25 cellular contexts compared by ENCODE assay signal in genomic region chr6:152563182-152563581, GRCh38.
DNase-seq lines count a peak whose midpoint lies in the region; ATAC-seq, FAIRE-seq and TF ChIP-seq lines count a peak whose summit lies in the region.
"Had no signal": no experiment of that assay in that cellular context is flagged by ENCODE, and none has a peak within 500 bp of the region (broad histone marks: within the 10 kb centered on the region; RNA-seq: fewer than 3 reads in every experiment).

No MANE protein-coding gene starts in this region.

- no peak overlapping the region for H4K8ac ChIP-seq in IMR-90 (ENCODE audit: low read depth in 2 of 2, low read length in 2 of 2)

- H3K4me2 ChIP-seq in HepG2 (ENCODE audit: low read depth, low read length): no peak overlapping the region
- H3K4me2 ChIP-seq in IMR-90 (ENCODE audit: low read depth, low read length): no peak overlapping the region
- H3K4me2 ChIP-seq: A549; BLaER1 treated with 17β-estradiol and CSF1 and Interleukin-3, amounts not matched to agents 10 nM and 100 nM; GM23338 had no signal

- H4K5ac ChIP-seq in IMR-90 (ENCODE audit: low read depth, low read length): no peak overlapping the region

- FAIRE-seq in HepG2 (lab: Jason Lieb, UNC): no peak
- FAIRE-seq: A549, D721Med, GM12891, GM19239 had no signal

- no peak overlapping the region for H2BK120ac ChIP-seq in IMR-90 (ENCODE audit: low read depth, low read length)

- no peak overlapping the region for H2BK15ac ChIP-seq in IMR-90 (ENCODE audit: low read depth, low read length)

- H3K4me3 ChIP-seq in HepG2 (replicated peaks in 1 of 3; ENCODE audit: insufficient read depth in 1 of 3, low read depth in 2 of 3, low read length in 3 of 3): no peak overlapping the region
- no peak overlapping the region for H3K4me3 ChIP-seq in right lobe of liver
- no peak overlapping the region for H3K4me3 ChIP-seq in IMR-90 (ENCODE audit: insufficient read depth, low read depth, low read length)
- H3K4me3 ChIP-seq: A549; BLaER1 treated with 17β-estradiol and CSF1 and Interleukin-3, amounts not matched to agents 10 nM and 100 nM; GM23338 had no signal

- no peaks in the 10 kb centered on the region for H3K36me3 ChIP-seq in HepG2 (replicated peaks in 1 of 2; ENCODE audit: control insufficient read depth in 1 of 2, insufficient read depth in 2 of 2, low read length in 2 of 2)
- no peaks in the 10 kb centered on the region for H3K36me3 ChIP-seq in right lobe of liver
- no peaks in the 10 kb centered on the region for H3K36me3 ChIP-seq in IMR-90 (ENCODE audit: control insufficient read depth, insufficient read depth, low read length)
- H3K36me3 ChIP-seq: BE2C; BLaER1 treated with 17β-estradiol and CSF1 and Interleukin-3, amounts not matched to agents 10 nM and 100 nM had no signal

- no TSS peak for BruUV-seq in HepG2 (replicated peaks; lab: Mats Ljungman, UMichigan)
- BruUV-seq in IMR-90 (replicated peaks; lab: Mats Ljungman, UMichigan): no TSS peak

- TF ChIP-seq CTCF in HepG2 (CRISPR knock-in tag; IDR thresholded peaks at IDR 0.05): no peak
- TF ChIP-seq CTCF in right lobe of liver (IDR thresholded peaks at IDR 0.05): no peak
- TF ChIP-seq CTCF in IMR-90 (conservative IDR thresholded peaks at IDR 0.05; ENCODE audit: low read depth, low read length): no peak

- no peak for TF ChIP-seq POLR2A in HepG2 (IDR thresholded peaks at IDR 0.05; ENCODE audit: insufficient read depth in 1 of 2, low read depth in 2 of 2, low read length in 2 of 2)
- TF ChIP-seq POLR2A in right lobe of liver (IDR thresholded peaks at IDR 0.05): no peak
- TF ChIP-seq POLR2A in IMR-90 (IDR thresholded peaks at IDR 0.05; ENCODE audit: low read depth, low read length): no peak

- H3K56ac ChIP-seq in IMR-90 (ENCODE audit: extremely low read depth, insufficient read depth, low read length): no peak overlapping the region

- POLR2A ChIA-PET in HepG2 (lab: Yijun Ruan, JAX) (no interaction called here), IMR-90 (lab: Charles Lee; ENCODE audit: unreplicated experiment) (no interaction called here)

- 8% methylated on average over 5 of the region's 5 CpGs for WGBS in HepG2 (ENCODE audit: low lambda C conversion rate)
- 56% methylated on average over 5 of the region's 5 CpGs for WGBS in right lobe of liver (ENCODE audit: insufficient coverage, low coverage, low lambda C conversion rate, missing lambda C conversion rate)
- no CpG with 5 or more reads among the region's 5 CpGs for WGBS in IMR-90 (ENCODE audit: extremely low coverage in 2 of 2, insufficient read length in 1 of 2), 2 experiments

- DNase-seq in HepG2 (ENCODE audit: low spot score): no peak
- no peak for DNase-seq in right lobe of liver
- DNase-seq in IMR-90: no peak
- peak; percentile 58 for DNase-seq in cerebellum (ENCODE audit: low spot score)
- DNase-seq in 8988T: no peak
- DNase-seq in amygdala (lab: John Stamatoyannopoulos, UW): no peak
- DNase-seq: ACHN; AML-193; BE2C; CD4-positive, alpha-beta T cell; CD8-positive, alpha-beta memory T cell; DMS 273 treated with DMSO at 0.1 percent for 48 hours; DMS79; EL; GF-D8; H9 had no signal

- peaks cover 0 to 14% of the 10 kb centered on the region in 2 experiments; a peak in 1 of 4 replicates for H3K79me1 ChIP-seq in IMR-90 (ENCODE audit: low read depth in 1 of 2, low read length in 2 of 2)

- intact Hi-C loops in HepG2 (cut with micrococcal nuclease; ENCODE audit: unreplicated experiment): no loop called here
- intact Hi-C loops in right lobe of liver (cut with DNase I): no loop called here
- intact Hi-C loops in IMR-90 (cut with micrococcal nuclease): no loop called here

- H4K20me1 ChIP-seq in HepG2 (ENCODE audit: insufficient read depth, low read length): no peaks in the 10 kb centered on the region
- H4K20me1 ChIP-seq in IMR-90 (ENCODE audit: insufficient read depth, low read length): no peaks in the 10 kb centered on the region
- H4K20me1 ChIP-seq: BLaER1 treated with 17β-estradiol and CSF1 and Interleukin-3, amounts not matched to agents 10 nM and 100 nM had no signal

- H3K4me1 ChIP-seq in HepG2 (ENCODE audit: insufficient read depth, low read length): no peaks in the 10 kb centered on the region
- H3K4me1 ChIP-seq in right lobe of liver: no peaks in the 10 kb centered on the region
- H3K4me1 ChIP-seq in IMR-90 (ENCODE audit: control insufficient read depth, insufficient read depth, low read length): no peaks in the 10 kb centered on the region
- H3K4me1 ChIP-seq: A549; BE2C; BLaER1 treated with 17β-estradiol and CSF1 and Interleukin-3, amounts not matched to agents 10 nM and 100 nM had no signal

- H3K27ac ChIP-seq in HepG2 (ENCODE audit: extremely low read length, insufficient read depth, low read length): no peak overlapping the region
- H3K27ac ChIP-seq in right lobe of liver: no peak overlapping the region
- H3K27ac ChIP-seq in IMR-90 (ENCODE audit: insufficient read depth, low read length): no peak overlapping the region
- H3K27ac ChIP-seq: 22Rv1; A549; BLaER1 treated with 17β-estradiol and CSF1 and Interleukin-3, amounts not matched to agents 10 nM and 100 nM had no signal

- dilution Hi-C loops in IMR-90 (cut with HindIII; ENCODE audit: low sequenced_read_pairs, unreplicated experiment): no loop called here

- TF ChIP-seq EP300 in HepG2 (IDR thresholded peaks at IDR 0.05; ENCODE audit: low read depth in 2 of 2, low read length in 2 of 2) (no peak), HepG2 (CRISPR knock-in tag; IDR thresholded peaks at IDR 0.05; ENCODE audit: borderline replicate concordance) (no peak)

- no peak overlapping the region for H4K91ac ChIP-seq in IMR-90 (ENCODE audit: insufficient read depth, low read depth, low read length)

- no peak overlapping the region for H2AK9ac ChIP-seq in IMR-90 (replicated peaks; ENCODE audit: low read depth, low read length, poor library complexity)

- no peaks in the 10 kb centered on the region for H3K9me1 ChIP-seq in IMR-90 (ENCODE audit: insufficient read depth, low read length)

- no peak overlapping the region for H2BK5ac ChIP-seq in IMR-90 (ENCODE audit: low read depth, low read length, poor library complexity, severe bottlenecking)

- no peak overlapping the region for H2BK20ac ChIP-seq in IMR-90 (ENCODE audit: low read depth, low read length)

- H3K23ac ChIP-seq in IMR-90 (ENCODE audit: low read depth, low read length): no peak overlapping the region

- ATAC-seq in HepG2: no peak
- no peak for ATAC-seq in right lobe of liver
- ATAC-seq in IMR-90 (ENCODE audit: low read depth): no peak
- ATAC-seq in GM21825 (IDR thresholded peaks at IDR 0.05; ENCODE audit: unreplicated experiment): no peak
- ATAC-seq: A549, GM23338, HCT116 had no signal

- H3K14ac ChIP-seq in IMR-90 (replicated peaks; ENCODE audit: low read depth, low read length): no peak overlapping the region

- in situ Hi-C loops in HepG2 (cut with HindIII; ENCODE audit: extremely low pct_ligation_motif_present, low pct_unique_long_range_greater_than_20kb): no loop called here
- in situ Hi-C loops in IMR-90 (cut with MboI; ENCODE audit: low sequenced_read_pairs): no loop called here

- no peak overlapping the region for H3K4ac ChIP-seq in IMR-90 (ENCODE audit: low read depth, low read length)

- TF ChIP-seq RAD21 in HepG2 (CRISPR knock-in tag; IDR thresholded peaks at IDR 0.05): no peak
- TF ChIP-seq RAD21 in IMR-90 (IDR thresholded peaks at IDR 0.05; ENCODE audit: low read length): no peak

- H3K9me3 ChIP-seq in HepG2 (ENCODE audit: low read length) (no peaks in the 10 kb centered on the region), right lobe of liver (no peaks in the 10 kb centered on the region), IMR-90 (ENCODE audit: control insufficient read depth, insufficient read depth, low read length) (no peaks in the 10 kb centered on the region)
- H3K9me3 ChIP-seq: A549, BE2C had no signal

- no peak overlapping the region for H2AK5ac ChIP-seq in IMR-90 (ENCODE audit: low read depth, low read length)

- H3K9ac ChIP-seq in HepG2 (ENCODE audit: insufficient read depth, low read depth, low read length) (no peak overlapping the region), IMR-90 (ENCODE audit: low read depth, low read length) (no peak overlapping the region)
- H3K9ac ChIP-seq: BLaER1 treated with 17β-estradiol and CSF1 and Interleukin-3, amounts not matched to agents 10 nM and 100 nM had no signal

- no peaks in the 10 kb centered on the region for H3K27me3 ChIP-seq in HepG2 (ENCODE audit: control insufficient read depth in 1 of 2, insufficient read depth in 2 of 2, low read length in 2 of 2)
- no peaks in the 10 kb centered on the region for H3K27me3 ChIP-seq in right lobe of liver
- H3K27me3 ChIP-seq in IMR-90 (ENCODE audit: control insufficient read depth, insufficient read depth, low read length): no peaks in the 10 kb centered on the region
- H3K27me3 ChIP-seq: BLaER1 treated with 17β-estradiol and CSF1 and Interleukin-3, amounts not matched to agents 10 nM and 100 nM had no signal

- H2AFZ ChIP-seq in HepG2 (ENCODE audit: low read length) (no peak overlapping the region), IMR-90 (replicated peaks; ENCODE audit: low read length, poor library complexity) (no peak overlapping the region)
- H2AFZ ChIP-seq: GM23338 had no signal

- no peaks in the 10 kb centered on the region for H3K79me2 ChIP-seq in HepG2 (ENCODE audit: insufficient read depth, low read length)

- no peak overlapping the region for H3K18ac ChIP-seq in IMR-90 (ENCODE audit: low read depth, low read length)

- CTCF ChIA-PET in HepG2 (lab: Yijun Ruan, JAX; ENCODE audit: low intra/inter-chr PET ratio, low total read pairs): no interaction called here
- CTCF ChIA-PET in IMR-90 (lab: Yijun Ruan, JAX): no interaction called here

TF ChIP-seq in HepG2, 621 proteins besides CTCF, POLR2A, EP300 and RAD21 (continues in another document):
- TF ChIP-seq MAFK (conservative IDR thresholded peaks at IDR 0.05 in 1 of 2, IDR thresholded peaks at IDR 0.05 in 1 of 2; ENCODE audit: low read length in 2 of 2): peak; percentile 38 to 58; a peak in 3 of 4 replicates

TF ChIP-seq in IMR-90, 13 proteins besides CTCF, POLR2A, EP300 and RAD21:
- no peak for TF ChIP-seq SMC3 (IDR thresholded peaks at IDR 0.05; ENCODE audit: low read depth, low read length)
- TF ChIP-seq MXI1 (IDR thresholded peaks at IDR 0.05; ENCODE audit: borderline replicate concordance, low read depth, low read length): no peak
- TF ChIP-seq MAFK (IDR thresholded peaks at IDR 0.05; ENCODE audit: low read depth, low read length): 0 out of 2 replicates have a peak, but pooled peaks have one; percentile 2
- TF ChIP-seq, protein P1, sequence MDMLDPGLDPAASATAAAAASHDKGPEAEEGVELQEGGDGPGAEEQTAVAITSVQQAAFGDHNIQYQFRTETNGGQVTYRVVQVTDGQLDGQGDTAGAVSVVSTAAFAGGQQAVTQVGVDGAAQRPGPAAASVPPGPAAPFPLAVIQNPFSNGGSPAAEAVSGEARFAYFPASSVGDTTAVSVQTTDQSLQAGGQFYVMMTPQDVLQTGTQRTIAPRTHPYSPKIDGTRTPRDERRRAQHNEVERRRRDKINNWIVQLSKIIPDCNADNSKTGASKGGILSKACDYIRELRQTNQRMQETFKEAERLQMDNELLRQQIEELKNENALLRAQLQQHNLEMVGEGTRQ (IDR thresholded peaks at IDR 0.05; ENCODE audit: low read depth, low read length): no peak
- TF ChIP-seq RFX5 (IDR thresholded peaks at IDR 0.05; ENCODE audit: low read depth, low read length): no peak
- TF ChIP-seq CHD1 (IDR thresholded peaks at IDR 0.05; ENCODE audit: low read depth, low read length): no peak
